In genomic region chr2:205030695-205031094, GRCh38 we compare ENCODE assay signal across 28 cellular contexts.
"Had no signal": no experiment of that assay in that cellular context is flagged by ENCODE, and none has a peak within 500 bp of the region (broad histone marks: within the 10 kb centered on the region; RNA-seq: fewer than 3 reads in every experiment).

No MANE protein-coding gene starts in this region.

- H3K27me3 ChIP-seq: adrenal gland, colonic mucosa, dorsolateral prefrontal cortex had no signal

- H3K4me3 ChIP-seq: adrenal gland, colonic mucosa, dorsolateral prefrontal cortex had no signal

- H3K9me3 ChIP-seq: adrenal gland, colonic mucosa had no signal

- H3K4me1 ChIP-seq: colonic mucosa had no signal

- ATAC-seq: activated CD4-positive, alpha-beta T cell treated with anti-CD3 and anti-CD28 coated beads for 36 hours; activated CD8-positive, alpha-beta memory T cell treated with anti-CD3 and anti-CD28 coated beads, Interleukin-2, amount 10 ng/mL, durations not matched to agents 7 days and 5 days; activated CD8-positive, alpha-beta T cell treated with anti-CD3 and anti-CD28 coated beads, Interleukin-2, amount 10 ng/mL, durations not matched to agents 7 days and 5 days; activated naive CD8-positive, alpha-beta T cell treated with anti-CD3 and anti-CD28 coated beads, Interleukin-2, amount 50 U/mL, for 24 hours; esophagus mucosa; T-helper 17 cell had no signal

- H3K27ac ChIP-seq: adrenal gland, colonic mucosa, dorsolateral prefrontal cortex, WERI-Rb-1 had no signal

- H3K36me3 ChIP-seq: adrenal gland, colonic mucosa, WERI-Rb-1 had no signal

- DNase-seq: activated B cell treated with CpG ODN at 0.5 μM for 24 hours; activated CD4-positive, alpha-beta memory T cell treated with anti-CD3 and anti-CD28 coated beads for 36 hours; activated CD4-positive, alpha-beta T cell treated with anti-CD3 and anti-CD28 coated beads for 36 hours; activated CD4-positive, alpha-beta T cell treated with anti-CD3 and anti-CD28 coated beads, Interleukin-2, amount 10 ng/mL, durations not matched to agents 24 days and 14 days; activated CD4-positive, CD25-positive, alpha-beta regulatory T cell treated with anti-CD3 and anti-CD28 coated beads, Interleukin-2, amount 50 U/mL, for 72 hours; activated CD8-positive, alpha-beta memory T cell treated with anti-CD3 and anti-CD28 coated beads, Interleukin-2, amount 10 ng/mL, durations not matched to agents 7 days and 5 days; activated CD8-positive, alpha-beta memory T cell treated with anti-CD3 and anti-CD28 coated beads, Interleukin-2, amount 50 U/mL, for 4 hours; activated CD8-positive, alpha-beta T cell treated with anti-CD3 and anti-CD28 coated beads, Interleukin-2, amount 10 ng/mL, durations not matched to agents 7 days and 5 days; activated effector memory CD4-positive, alpha-beta T cell treated with anti-CD3 and anti-CD28 coated beads, Interleukin-2, amount 50 U/mL, for 16 hours; activated naive CD4-positive, alpha-beta T cell treated with anti-CD3 and anti-CD28 coated beads for 36 hours; activated naive CD8-positive, alpha-beta T cell treated with anti-CD3 and anti-CD28 coated beads for 36 hours; activated naive CD8-positive, alpha-beta T cell treated with anti-CD3 and anti-CD28 coated beads, Interleukin-2, amount 50 U/mL, for 24 hours; activated T-cell treated with anti-CD3 and anti-CD28 coated beads, Interleukin-2, amount 50 U/mL, for 1 hour; activated T-cell treated with anti-CD3 and anti-CD28 coated beads, Interleukin-2, amount 50 U/mL, for 48 hours; adrenal gland; amygdala; aorta; colonic mucosa; dorsolateral prefrontal cortex; effector memory CD4-positive, alpha-beta T cell; endodermal cell; foreskin fibroblast; head of caudate nucleus; T-helper 1 cell; T-helper 17 cell; T1000; WERI-Rb-1 had no signal
